Comparison of ENCODE assay signal across 17 cellular contexts in the genomic region with DNA sequence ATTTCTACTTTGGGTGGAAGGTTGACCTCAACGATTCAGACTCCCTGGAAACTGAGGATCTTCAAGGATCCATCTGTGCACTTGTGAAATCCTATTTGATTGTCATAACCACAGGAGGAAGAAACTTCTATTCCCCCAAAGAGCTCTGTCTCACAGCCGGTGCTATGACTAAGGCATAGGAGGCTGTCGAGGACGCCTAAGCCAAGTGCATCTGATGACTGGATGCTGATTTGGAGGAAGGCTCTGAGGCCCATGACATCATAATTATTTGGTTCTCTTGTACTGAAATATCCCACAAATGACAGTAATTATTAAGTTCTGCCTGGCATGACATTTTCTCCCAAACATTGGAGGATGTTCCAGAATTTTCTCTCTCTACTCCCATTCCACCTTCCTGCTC. TPM values are rescaled to one million over a fixed set of nuclear protein-coding genes. Genes with fewer than 3 reads are reported as not detected.
A peak's percentile ranks its signal among the peaks of the same experiment; 100 is the strongest.
DNase-seq lines count a peak whose midpoint lies in the region; TF ChIP-seq lines count a peak whose summit lies in the region.
"Had no signal": no experiment of that assay in that cellular context is flagged by ENCODE, and none has a peak within 500 bp of the region (broad histone marks: within the 10 kb centered on the region; RNA-seq: fewer than 3 reads in every experiment).

No MANE protein-coding gene starts in this region.

- H3K9me3 ChIP-seq in H9 (ENCODE audit: control insufficient read depth, low read depth, low read length), result no peaks in the 10 kb centered on the region
- H3K9me3 ChIP-seq in CD8-positive, alpha-beta memory T cell (ENCODE audit: low read length), result no peaks in the 10 kb centered on the region
- H3K9me3 ChIP-seq: Peyer's patch had no signal

- peaks cover 1 to 4% of the 10 kb centered on the region in 2 experiments; a peak in 4 of 5 replicates for H3K9me3 Mint-ChIP-seq in H9
- no peaks in the 10 kb centered on the region for H3K9me3 Mint-ChIP-seq in CD8-positive, alpha-beta memory T cell

- H3K4me1 ChIP-seq in H9 (ENCODE audit: insufficient read depth, low read length), result no peaks in the 10 kb centered on the region
- no peaks in the 10 kb centered on the region for H3K4me1 ChIP-seq in CD8-positive, alpha-beta memory T cell (ENCODE audit: insufficient read depth, low read length)

- H2BK5ac ChIP-seq in H9 (ENCODE audit: insufficient read length, low read length), result no peak overlapping the region

- no peak overlapping the region for H3K4me3 ChIP-seq in CD8-positive, alpha-beta memory T cell (ENCODE audit: low read length)
- H3K4me3 ChIP-seq: K562, Peyer's patch had no signal

- no peak overlapping the region for H2BK12ac ChIP-seq in H9 (ENCODE audit: insufficient read length, low read depth, low read length)

- H3K18ac ChIP-seq in H9 (ENCODE audit: insufficient read length, low read depth, low read length), result no peak overlapping the region

- WGBS in H9 (ENCODE audit: extremely low coverage, insufficient read length, low lambda C conversion rate), result no CpG with 5 or more reads among the region's 4 CpGs

- no peak overlapping the region for H2BK120ac ChIP-seq in H9 (ENCODE audit: low read depth, low read length, poor library complexity, severe bottlenecking)

- no peak overlapping the region for H2BK15ac ChIP-seq in H9 (ENCODE audit: low read depth, low read length)

- H3K79me1 ChIP-seq in H9 (ENCODE audit: insufficient read depth, low read depth, low read length, poor library complexity, severe bottlenecking), result no peaks in the 10 kb centered on the region

- no peaks in the 10 kb centered on the region for H4K20me1 ChIP-seq in H9 (ENCODE audit: control insufficient read depth, insufficient read depth, insufficient read length)

- H3K27ac ChIP-seq in caudate nucleus (ENCODE audit: low read depth, low read length) (peak overlapping the region; percentile 52), H9 (ENCODE audit: insufficient read length, low read depth, low read length) (no peak overlapping the region)
- no peak overlapping the region for H3K27ac ChIP-seq in CD8-positive, alpha-beta memory T cell (ENCODE audit: low read depth, low read length)
- H3K27ac ChIP-seq: Peyer's patch had no signal

- DNase-seq in activated effector memory CD4-positive, alpha-beta T cell treated with anti-CD3 and anti-CD28 coated beads, Interleukin-2, amount 50 U/mL, for 16 hours, result peak; percentile 21
- DNase-seq in activated effector memory CD4-positive, alpha-beta T cell treated with Interleukin-2 at 50 U/mL for 16 hours, result no peak
- DNase-seq in M059J (ENCODE audit: low read depth), result peak; percentile 9
- DNase-seq in caudate nucleus (lab: John Stamatoyannopoulos, UW), result peak in 4 of 61 donors; percentile 20 to 72 (median 52)
- DNase-seq in inferior parietal cortex (ENCODE audit: extremely low spot score), result no peak
- DNase-seq in H9, result no peak
- DNase-seq in posterior cingulate gyrus, result no peak
- no peak for DNase-seq in CD8-positive, alpha-beta memory T cell
- DNase-seq: 8988T, DMS53, MM.1S, NCI-H1417 treated with DMSO at 0.1 percent for 48 hours, NCI-H2029, NCI-H510A treated with DMSO at 0.1 percent for 48 hours, Peyer's patch, SHP77 treated with DMSO at 0.1 percent for 48 hours had no signal

- no peak overlapping the region for H3K4me2 ChIP-seq in H9 (ENCODE audit: insufficient read depth, insufficient read length, low read length)

- no peak overlapping the region for H3T11ph ChIP-seq in H9 (ENCODE audit: low read length)

- TF ChIP-seq CTCF in H9 (conservative IDR thresholded peaks at IDR 0.05), result no peak

- H2BK20ac ChIP-seq in H9 (ENCODE audit: low read depth, low read length, poor library complexity, severe bottlenecking), result no peak overlapping the region

- no peak overlapping the region for H3K14ac ChIP-seq in H9 (ENCODE audit: insufficient read depth, low read length)

- H4K8ac ChIP-seq in H9 (replicated peaks; ENCODE audit: insufficient read length, low read depth, low read length), result no peak overlapping the region

- POLR2A ChIA-PET in CD8-positive, alpha-beta memory T cell (lab: Charles Lee), result no interaction called here

- no peaks in the 10 kb centered on the region for H3K27me3 ChIP-seq in H9 (ENCODE audit: insufficient read depth, low read length)
- no peaks in the 10 kb centered on the region for H3K27me3 ChIP-seq in CD8-positive, alpha-beta memory T cell (ENCODE audit: insufficient read depth, low read length, poor library complexity, severe bottlenecking)
- H3K27me3 ChIP-seq: Peyer's patch had no signal

- no peak overlapping the region for H3K56ac ChIP-seq in H9 (ENCODE audit: insufficient read length, low read depth, low read length)

- H4K91ac ChIP-seq in H9 (ENCODE audit: insufficient read length, low read depth, low read length), result no peak overlapping the region

- H3K23ac ChIP-seq in H9 (ENCODE audit: insufficient read length, low read depth, low read length), result no peak overlapping the region

- H3K27ac Mint-ChIP-seq in H9, result no peak overlapping the region
- no peak overlapping the region for H3K27ac Mint-ChIP-seq in CD8-positive, alpha-beta memory T cell

- no peak overlapping the region for H4K5ac ChIP-seq in H9 (ENCODE audit: insufficient read length, low read depth, low read length)

- no peaks in the 10 kb centered on the region for H3K79me2 ChIP-seq in H9 (ENCODE audit: insufficient read depth, low read length)

- H3K4me1 Mint-ChIP-seq in H9, result peaks cover 23 to 24% of the 10 kb centered on the region in 2 experiments
- no peaks in the 10 kb centered on the region for H3K4me1 Mint-ChIP-seq in CD8-positive, alpha-beta memory T cell

- no peaks in the 10 kb centered on the region; the same call in none of the 2 replicates for H3K27me3 Mint-ChIP-seq in H9 (ENCODE audit: low read depth)
- peaks cover 4 to 32% of the 10 kb centered on the region in 2 donors for H3K27me3 Mint-ChIP-seq in CD8-positive, alpha-beta memory T cell

- H2AK5ac ChIP-seq in H9 (ENCODE audit: insufficient read length, low read length), result no peak overlapping the region

- peaks cover 0 to under 1% (median 0%) of the 10 kb centered on the region in 3 experiments; a peak in 1 of 7 replicates for H3K36me3 Mint-ChIP-seq in H9 (ENCODE audit: insufficient read depth in 1 of 3, low read depth in 3 of 3)
- H3K36me3 Mint-ChIP-seq in CD8-positive, alpha-beta memory T cell, result no peaks in the 10 kb centered on the region

- no peak overlapping the region for H3K4ac ChIP-seq in H9 (ENCODE audit: low read depth, low read length)

- H3K23me2 ChIP-seq in H9 (ENCODE audit: insufficient read length, low read depth, low read length, poor library complexity, severe bottlenecking), result no peaks in the 10 kb centered on the region

- H2AFZ ChIP-seq in H9 (ENCODE audit: low read length), result no peak overlapping the region

- CTCF ChIA-PET in CD8-positive, alpha-beta memory T cell (lab: Charles Lee), result interaction anchor here (0.8 kb wide), 1 partner anchor 33 kb away, joined by 3 read pairs; no protein-coding TSS in a partner anchor

- no peak overlapping the region for H3K4me3 Mint-ChIP-seq in H9
- no peak overlapping the region for H3K4me3 Mint-ChIP-seq in CD8-positive, alpha-beta memory T cell

- intact Hi-C loops in posterior cingulate gyrus (cut with DNase I), result no loop called here

- no peak overlapping the region for H3K9ac ChIP-seq in H9 (ENCODE audit: extremely low read depth, insufficient read length, low read length)

- H3K36me3 ChIP-seq in CD8-positive, alpha-beta memory T cell (ENCODE audit: insufficient read depth, low read length), result no peaks in the 10 kb centered on the region
- H3K36me3 ChIP-seq: Peyer's patch had no signal

RNA-seq across cellular contexts. Expression of gene KCNF1, which starts 13.8 kb away (rescaled TPM):
- total RNA-seq in M059J (2014; rRNA removed; shearing (Covaris generic)), result 0.07 TPM in 1 of 2 replicates, not detected in the other
- total RNA-seq in H9 (2021), result 3.2 and 4.8 TPM in 2 replicates
- not detected for total RNA-seq in CD8-positive, alpha-beta memory T cell
- not detected for polyA plus RNA-seq in CD8-positive, alpha-beta memory T cell
- total RNA-seq: K562 had no signal
- polyA plus RNA-seq: K562 had no signal

Comparison
In these comparisons a context has a peak if more than half of its experiments do, and no peak if none do; other contexts are left out.
1. DNase-seq: peak in activated effector memory CD4-positive, alpha-beta T cell treated with anti-CD3 and anti-CD28 coated beads, Interleukin-2, amount 50 U/mL, for 16 hours (single experiment) and M059J (single experiment); none in activated effector memory CD4-positive, alpha-beta T cell treated with Interleukin-2 at 50 U/mL for 16 hours (single experiment), inferior parietal cortex (single experiment), H9 (single experiment), posterior cingulate gyrus (0 of 10) and CD8-positive, alpha-beta memory T cell (0 of 5).